1 cellular context compared by ENCODE assay signal in the genomic region with DNA sequence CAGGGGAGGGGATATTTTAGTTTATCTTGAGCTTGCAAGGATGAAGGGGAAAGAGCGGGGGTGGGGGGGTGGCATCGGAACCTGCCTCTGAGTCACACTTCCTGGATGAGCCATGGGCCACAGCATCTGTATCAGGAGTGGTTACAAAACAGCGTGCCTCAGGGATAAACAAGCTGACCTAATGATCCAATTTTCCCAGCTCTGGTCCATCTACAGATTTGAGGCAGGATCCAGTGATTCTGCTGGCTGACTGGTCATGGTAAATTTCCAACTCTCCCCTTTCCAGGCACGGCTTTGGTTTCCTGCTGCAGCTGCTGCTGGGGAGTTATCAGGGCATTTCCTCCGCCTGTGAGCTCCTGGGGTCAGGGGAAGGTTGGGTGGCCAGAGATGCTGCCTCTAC.
TF ChIP-seq lines count a peak whose summit lies in the region.

No MANE protein-coding gene starts in this region.

TF ChIP-seq in HepG2, 621 proteins besides CTCF, POLR2A, EP300 and RAD21 (continued from another document and continues in another):
- peak; percentile 26; the same call in 1 of the 2 replicates for TF ChIP-seq RXRB (CRISPR knock-in tag; IDR thresholded peaks at IDR 0.05; ENCODE audit: borderline replicate concordance)
- no peak for TF ChIP-seq SMYD3 (CRISPR knock-in tag; IDR thresholded peaks at IDR 0.05)
- TF ChIP-seq FOXP1 (IDR thresholded peaks at IDR 0.05), result no peak
- TF ChIP-seq FOXP1 (CRISPR knock-in tag; IDR thresholded peaks at IDR 0.05), result peak; percentile 50; the same call in 1 of the 2 replicates
- TF ChIP-seq REXO4 (CRISPR knock-in tag; IDR thresholded peaks at IDR 0.05; ENCODE audit: borderline replicate concordance), result no peak
- no peak for TF ChIP-seq ZBTB7B (CRISPR knock-in tag; IDR thresholded peaks at IDR 0.05)
- no peak for TF ChIP-seq ZSCAN29 (CRISPR knock-in tag; conservative IDR thresholded peaks at IDR 0.05)
- no peak for TF ChIP-seq FLYWCH1 (CRISPR knock-in tag; IDR thresholded peaks at IDR 0.05)
- no peak for TF ChIP-seq ISX (CRISPR knock-in tag; conservative IDR thresholded peaks at IDR 0.05)
- TF ChIP-seq PHF5A (CRISPR knock-in tag; IDR thresholded peaks at IDR 0.05; ENCODE audit: low read depth, unreplicated experiment), result no peak
- TF ChIP-seq GLI4 (CRISPR knock-in tag; IDR thresholded peaks at IDR 0.05; ENCODE audit: borderline replicate concordance), result no peak
- peak; percentile 69; the same call in 1 of the 2 replicates for TF ChIP-seq ELF3 (CRISPR knock-in tag; IDR thresholded peaks at IDR 0.05)
- no peak for TF ChIP-seq ZNF235 (CRISPR knock-in tag; IDR thresholded peaks at IDR 0.05; ENCODE audit: borderline replicate concordance)
- TF ChIP-seq TSC22D2 (CRISPR knock-in tag; IDR thresholded peaks at IDR 0.05; ENCODE audit: borderline replicate concordance), result no peak
- TF ChIP-seq BORCS8-MEF2B (CRISPR knock-in tag; IDR thresholded peaks at IDR 0.05), result no peak
- TF ChIP-seq, protein P1, sequence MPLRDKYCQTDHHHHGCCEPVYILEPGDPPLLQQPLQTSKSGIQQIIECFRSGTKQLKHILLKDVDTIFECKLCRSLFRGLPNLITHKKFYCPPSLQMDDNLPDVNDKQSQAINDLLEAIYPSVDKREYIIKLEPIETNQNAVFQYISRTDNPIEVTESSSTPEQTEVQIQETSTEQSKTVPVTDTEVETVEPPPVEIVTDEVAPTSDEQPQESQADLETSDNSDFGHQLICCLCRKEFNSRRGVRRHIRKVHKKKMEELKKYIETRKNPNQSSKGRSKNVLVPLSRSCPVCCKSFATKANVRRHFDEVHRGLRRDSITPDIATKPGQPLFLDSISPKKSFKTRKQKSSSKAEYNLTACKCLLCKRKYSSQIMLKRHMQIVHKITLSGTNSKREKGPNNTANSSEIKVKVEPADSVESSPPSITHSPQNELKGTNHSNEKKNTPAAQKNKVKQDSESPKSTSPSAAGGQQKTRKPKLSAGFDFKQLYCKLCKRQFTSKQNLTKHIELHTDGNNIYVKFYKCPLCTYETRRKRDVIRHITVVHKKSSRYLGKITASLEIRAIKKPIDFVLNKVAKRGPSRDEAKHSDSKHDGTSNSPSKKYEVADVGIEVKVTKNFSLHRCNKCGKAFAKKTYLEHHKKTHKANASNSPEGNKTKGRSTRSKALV (CRISPR knock-in tag; IDR thresholded peaks at IDR 0.05), result no peak
- no peak for TF ChIP-seq ZMYM2 (CRISPR knock-in tag; IDR thresholded peaks at IDR 0.05)
- TF ChIP-seq, protein P2, sequence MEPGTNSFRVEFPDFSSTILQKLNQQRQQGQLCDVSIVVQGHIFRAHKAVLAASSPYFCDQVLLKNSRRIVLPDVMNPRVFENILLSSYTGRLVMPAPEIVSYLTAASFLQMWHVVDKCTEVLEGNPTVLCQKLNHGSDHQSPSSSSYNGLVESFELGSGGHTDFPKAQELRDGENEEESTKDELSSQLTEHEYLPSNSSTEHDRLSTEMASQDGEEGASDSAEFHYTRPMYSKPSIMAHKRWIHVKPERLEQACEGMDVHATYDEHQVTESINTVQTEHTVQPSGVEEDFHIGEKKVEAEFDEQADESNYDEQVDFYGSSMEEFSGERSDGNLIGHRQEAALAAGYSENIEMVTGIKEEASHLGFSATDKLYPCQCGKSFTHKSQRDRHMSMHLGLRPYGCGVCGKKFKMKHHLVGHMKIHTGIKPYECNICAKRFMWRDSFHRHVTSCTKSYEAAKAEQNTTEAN (CRISPR knock-in tag; conservative IDR thresholded peaks at IDR 0.05), result no peak
- no peak for TF ChIP-seq ZNF790 (CRISPR knock-in tag; IDR thresholded peaks at IDR 0.05; ENCODE audit: borderline replicate concordance)
- TF ChIP-seq ZNF773 (CRISPR knock-in tag; IDR thresholded peaks at IDR 0.05; ENCODE audit: borderline replicate concordance), result no peak
- TF ChIP-seq RBFOX2 (IDR thresholded peaks at IDR 0.05; ENCODE audit: low read depth, low read length), result no peak
- peak; percentile 69; the same call in 1 of the 2 replicates for TF ChIP-seq SAP130 (CRISPR knock-in tag; IDR thresholded peaks at IDR 0.05; ENCODE audit: low read depth)
- no peak for TF ChIP-seq PHB2 (IDR thresholded peaks at IDR 0.05; ENCODE audit: partially characterized antibody)
- no peak for TF ChIP-seq NFATC3 (CRISPR knock-in tag; IDR thresholded peaks at IDR 0.05)
- no peak for TF ChIP-seq TAF1 (CRISPR knock-in tag; IDR thresholded peaks at IDR 0.05)
- TF ChIP-seq, protein P3, sequence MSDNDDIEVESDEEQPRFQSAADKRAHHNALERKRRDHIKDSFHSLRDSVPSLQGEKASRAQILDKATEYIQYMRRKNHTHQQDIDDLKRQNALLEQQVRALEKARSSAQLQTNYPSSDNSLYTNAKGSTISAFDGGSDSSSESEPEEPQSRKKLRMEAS (IDR thresholded peaks at IDR 0.05), result peak; percentile 32; the same call in 1 of the 2 replicates
- no peak for TF ChIP-seq ZSCAN25 (CRISPR knock-in tag; IDR thresholded peaks at IDR 0.05)
- no peak for TF ChIP-seq ZNF629 (CRISPR knock-in tag; conservative IDR thresholded peaks at IDR 0.05)
- TF ChIP-seq, protein P4, sequence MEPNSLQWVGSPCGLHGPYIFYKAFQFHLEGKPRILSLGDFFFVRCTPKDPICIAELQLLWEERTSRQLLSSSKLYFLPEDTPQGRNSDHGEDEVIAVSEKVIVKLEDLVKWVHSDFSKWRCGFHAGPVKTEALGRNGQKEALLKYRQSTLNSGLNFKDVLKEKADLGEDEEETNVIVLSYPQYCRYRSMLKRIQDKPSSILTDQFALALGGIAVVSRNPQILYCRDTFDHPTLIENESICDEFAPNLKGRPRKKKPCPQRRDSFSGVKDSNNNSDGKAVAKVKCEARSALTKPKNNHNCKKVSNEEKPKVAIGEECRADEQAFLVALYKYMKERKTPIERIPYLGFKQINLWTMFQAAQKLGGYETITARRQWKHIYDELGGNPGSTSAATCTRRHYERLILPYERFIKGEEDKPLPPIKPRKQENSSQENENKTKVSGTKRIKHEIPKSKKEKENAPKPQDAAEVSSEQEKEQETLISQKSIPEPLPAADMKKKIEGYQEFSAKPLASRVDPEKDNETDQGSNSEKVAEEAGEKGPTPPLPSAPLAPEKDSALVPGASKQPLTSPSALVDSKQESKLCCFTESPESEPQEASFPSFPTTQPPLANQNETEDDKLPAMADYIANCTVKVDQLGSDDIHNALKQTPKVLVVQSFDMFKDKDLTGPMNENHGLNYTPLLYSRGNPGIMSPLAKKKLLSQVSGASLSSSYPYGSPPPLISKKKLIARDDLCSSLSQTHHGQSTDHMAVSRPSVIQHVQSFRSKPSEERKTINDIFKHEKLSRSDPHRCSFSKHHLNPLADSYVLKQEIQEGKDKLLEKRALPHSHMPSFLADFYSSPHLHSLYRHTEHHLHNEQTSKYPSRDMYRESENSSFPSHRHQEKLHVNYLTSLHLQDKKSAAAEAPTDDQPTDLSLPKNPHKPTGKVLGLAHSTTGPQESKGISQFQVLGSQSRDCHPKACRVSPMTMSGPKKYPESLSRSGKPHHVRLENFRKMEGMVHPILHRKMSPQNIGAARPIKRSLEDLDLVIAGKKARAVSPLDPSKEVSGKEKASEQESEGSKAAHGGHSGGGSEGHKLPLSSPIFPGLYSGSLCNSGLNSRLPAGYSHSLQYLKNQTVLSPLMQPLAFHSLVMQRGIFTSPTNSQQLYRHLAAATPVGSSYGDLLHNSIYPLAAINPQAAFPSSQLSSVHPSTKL (CRISPR knock-in tag; IDR thresholded peaks at IDR 0.05), result peak; percentile 48
- TF ChIP-seq, protein P5, sequence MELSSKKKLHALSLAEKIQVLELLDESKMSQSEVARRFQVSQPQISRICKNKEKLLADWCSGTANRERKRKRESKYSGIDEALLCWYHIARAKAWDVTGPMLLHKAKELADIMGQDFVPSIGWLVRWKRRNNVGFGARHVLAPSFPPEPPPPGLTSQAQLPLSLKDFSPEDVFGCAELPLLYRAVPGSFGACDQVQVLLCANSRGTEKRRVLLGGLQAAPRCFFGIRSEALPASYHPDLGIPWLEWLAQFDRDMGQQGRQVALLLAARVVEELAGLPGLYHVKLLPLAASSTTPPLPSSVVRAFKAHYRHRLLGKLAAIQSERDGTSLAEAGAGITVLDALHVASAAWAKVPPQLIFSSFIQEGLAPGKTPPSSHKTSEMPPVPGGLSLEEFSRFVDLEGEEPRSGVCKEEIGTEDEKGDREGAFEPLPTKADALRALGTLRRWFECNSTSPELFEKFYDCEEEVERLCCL (CRISPR knock-in tag; IDR thresholded peaks at IDR 0.05; ENCODE audit: borderline replicate concordance), result no peak
- TF ChIP-seq, protein P6, sequence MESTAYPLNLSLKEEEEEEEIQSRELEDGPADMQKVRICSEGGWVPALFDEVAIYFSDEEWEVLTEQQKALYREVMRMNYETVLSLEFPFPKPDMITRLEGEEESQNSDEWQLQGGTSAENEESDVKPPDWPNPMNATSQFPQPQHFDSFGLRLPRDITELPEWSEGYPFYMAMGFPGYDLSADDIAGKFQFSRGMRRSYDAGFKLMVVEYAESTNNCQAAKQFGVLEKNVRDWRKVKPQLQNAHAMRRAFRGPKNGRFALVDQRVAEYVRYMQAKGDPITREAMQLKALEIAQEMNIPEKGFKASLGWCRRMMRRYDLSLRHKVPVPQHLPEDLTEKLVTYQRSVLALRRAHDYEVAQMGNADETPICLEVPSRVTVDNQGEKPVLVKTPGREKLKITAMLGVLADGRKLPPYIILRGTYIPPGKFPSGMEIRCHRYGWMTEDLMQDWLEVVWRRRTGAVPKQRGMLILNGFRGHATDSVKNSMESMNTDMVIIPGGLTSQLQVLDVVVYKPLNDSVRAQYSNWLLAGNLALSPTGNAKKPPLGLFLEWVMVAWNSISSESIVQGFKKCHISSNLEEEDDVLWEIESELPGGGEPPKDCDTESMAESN (CRISPR knock-in tag; conservative IDR thresholded peaks at IDR 0.05), result no peak
- peak; percentile 50 for TF ChIP-seq FOXA3 (CRISPR knock-in tag; IDR thresholded peaks at IDR 0.05)
- TF ChIP-seq, protein P7, sequence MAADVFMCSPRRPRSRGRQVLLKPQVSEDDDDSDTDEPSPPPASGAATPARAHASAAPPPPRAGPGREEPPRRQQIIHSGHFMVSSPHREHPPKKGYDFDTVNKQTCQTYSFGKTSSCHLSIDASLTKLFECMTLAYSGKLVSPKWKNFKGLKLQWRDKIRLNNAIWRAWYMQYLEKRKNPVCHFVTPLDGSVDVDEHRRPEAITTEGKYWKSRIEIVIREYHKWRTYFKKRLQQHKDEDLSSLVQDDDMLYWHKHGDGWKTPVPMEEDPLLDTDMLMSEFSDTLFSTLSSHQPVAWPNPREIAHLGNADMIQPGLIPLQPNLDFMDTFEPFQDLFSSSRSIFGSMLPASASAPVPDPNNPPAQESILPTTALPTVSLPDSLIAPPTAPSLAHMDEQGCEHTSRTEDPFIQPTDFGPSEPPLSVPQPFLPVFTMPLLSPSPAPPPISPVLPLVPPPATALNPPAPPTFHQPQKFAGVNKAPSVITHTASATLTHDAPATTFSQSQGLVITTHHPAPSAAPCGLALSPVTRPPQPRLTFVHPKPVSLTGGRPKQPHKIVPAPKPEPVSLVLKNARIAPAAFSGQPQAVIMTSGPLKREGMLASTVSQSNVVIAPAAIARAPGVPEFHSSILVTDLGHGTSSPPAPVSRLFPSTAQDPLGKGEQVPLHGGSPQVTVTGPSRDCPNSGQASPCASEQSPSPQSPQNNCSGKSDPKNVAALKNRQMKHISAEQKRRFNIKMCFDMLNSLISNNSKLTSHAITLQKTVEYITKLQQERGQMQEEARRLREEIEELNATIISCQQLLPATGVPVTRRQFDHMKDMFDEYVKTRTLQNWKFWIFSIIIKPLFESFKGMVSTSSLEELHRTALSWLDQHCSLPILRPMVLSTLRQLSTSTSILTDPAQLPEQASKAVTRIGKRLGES (CRISPR knock-in tag; IDR thresholded peaks at IDR 0.05; ENCODE audit: borderline replicate concordance), result no peak
- no peak for TF ChIP-seq ZSCAN12 (CRISPR knock-in tag; IDR thresholded peaks at IDR 0.05)
- TF ChIP-seq FOXO1 (CRISPR knock-in tag; IDR thresholded peaks at IDR 0.05), result peak; percentile 50; the same call in 1 of the 2 replicates
- TF ChIP-seq, protein P8, sequence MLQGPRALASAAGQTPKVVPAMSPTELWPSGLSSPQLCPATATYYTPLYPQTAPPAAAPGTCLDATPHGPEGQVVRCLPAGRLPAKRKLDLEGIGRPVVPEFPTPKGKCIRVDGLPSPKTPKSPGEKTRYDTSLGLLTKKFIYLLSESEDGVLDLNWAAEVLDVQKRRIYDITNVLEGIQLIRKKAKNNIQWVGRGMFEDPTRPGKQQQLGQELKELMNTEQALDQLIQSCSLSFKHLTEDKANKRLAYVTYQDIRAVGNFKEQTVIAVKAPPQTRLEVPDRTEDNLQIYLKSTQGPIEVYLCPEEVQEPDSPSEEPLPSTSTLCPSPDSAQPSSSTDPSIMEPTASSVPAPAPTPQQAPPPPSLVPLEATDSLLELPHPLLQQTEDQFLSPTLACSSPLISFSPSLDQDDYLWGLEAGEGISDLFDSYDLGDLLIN (CRISPR knock-in tag; IDR thresholded peaks at IDR 0.05; ENCODE audit: borderline replicate concordance), result no peak
- peak; percentile 30; the same call in 1 of the 2 replicates for TF ChIP-seq HMG20A (CRISPR knock-in tag; IDR thresholded peaks at IDR 0.05; ENCODE audit: borderline replicate concordance)
- TF ChIP-seq MED1 (CRISPR knock-in tag; IDR thresholded peaks at IDR 0.05), result peak; percentile 76
- TF ChIP-seq, protein P9, sequence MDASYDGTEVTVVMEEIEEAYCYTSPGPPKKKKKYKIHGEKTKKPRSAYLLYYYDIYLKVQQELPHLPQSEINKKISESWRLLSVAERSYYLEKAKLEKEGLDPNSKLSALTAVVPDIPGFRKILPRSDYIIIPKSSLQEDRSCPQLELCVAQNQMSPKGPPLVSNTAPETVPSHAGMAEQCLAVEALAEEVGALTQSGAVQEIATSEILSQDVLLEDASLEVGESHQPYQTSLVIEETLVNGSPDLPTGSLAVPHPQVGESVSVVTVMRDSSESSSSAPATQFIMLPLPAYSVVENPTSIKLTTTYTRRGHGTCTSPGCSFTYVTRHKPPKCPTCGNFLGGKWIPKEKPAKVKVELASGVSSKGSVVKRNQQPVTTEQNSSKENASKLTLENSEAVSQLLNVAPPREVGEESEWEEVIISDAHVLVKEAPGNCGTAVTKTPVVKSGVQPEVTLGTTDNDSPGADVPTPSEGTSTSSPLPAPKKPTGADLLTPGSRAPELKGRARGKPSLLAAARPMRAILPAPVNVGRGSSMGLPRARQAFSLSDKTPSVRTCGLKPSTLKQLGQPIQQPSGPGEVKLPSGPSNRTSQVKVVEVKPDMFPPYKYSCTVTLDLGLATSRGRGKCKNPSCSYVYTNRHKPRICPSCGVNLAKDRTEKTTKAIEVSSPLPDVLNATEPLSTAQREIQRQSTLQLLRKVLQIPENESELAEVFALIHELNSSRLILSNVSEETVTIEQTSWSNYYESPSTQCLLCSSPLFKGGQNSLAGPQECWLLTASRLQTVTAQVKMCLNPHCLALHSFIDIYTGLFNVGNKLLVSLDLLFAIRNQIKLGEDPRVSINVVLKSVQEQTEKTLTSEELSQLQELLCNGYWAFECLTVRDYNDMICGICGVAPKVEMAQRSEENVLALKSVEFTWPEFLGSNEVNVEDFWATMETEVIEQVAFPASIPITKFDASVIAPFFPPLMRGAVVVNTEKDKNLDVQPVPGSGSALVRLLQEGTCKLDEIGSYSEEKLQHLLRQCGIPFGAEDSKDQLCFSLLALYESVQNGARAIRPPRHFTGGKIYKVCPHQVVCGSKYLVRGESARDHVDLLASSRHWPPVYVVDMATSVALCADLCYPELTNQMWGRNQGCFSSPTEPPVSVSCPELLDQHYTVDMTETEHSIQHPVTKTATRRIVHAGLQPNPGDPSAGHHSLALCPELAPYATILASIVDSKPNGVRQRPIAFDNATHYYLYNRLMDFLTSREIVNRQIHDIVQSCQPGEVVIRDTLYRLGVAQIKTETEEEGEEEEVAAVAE (CRISPR knock-in tag; IDR thresholded peaks at IDR 0.05; ENCODE audit: borderline replicate concordance), result no peak
- no peak for TF ChIP-seq ZMYM4 (CRISPR knock-in tag; IDR thresholded peaks at IDR 0.05)
- no peak for TF ChIP-seq IKZF4 (CRISPR knock-in tag; IDR thresholded peaks at IDR 0.05; ENCODE audit: borderline replicate concordance, low read depth, not compliant biosample characterization)
- no peak for TF ChIP-seq ZFP36L1 (CRISPR knock-in tag; IDR thresholded peaks at IDR 0.05)
- no peak for TF ChIP-seq U2AF1 (optimal IDR thresholded peaks at IDR 0.05; ENCODE audit: low read depth, low read length)
- TF ChIP-seq EHMT2 (IDR thresholded peaks at IDR 0.05; ENCODE audit: borderline replicate concordance, low read depth, low read length), result no peak
